3 cellular contexts compared by ENCODE assay signal in the genomic region with DNA sequence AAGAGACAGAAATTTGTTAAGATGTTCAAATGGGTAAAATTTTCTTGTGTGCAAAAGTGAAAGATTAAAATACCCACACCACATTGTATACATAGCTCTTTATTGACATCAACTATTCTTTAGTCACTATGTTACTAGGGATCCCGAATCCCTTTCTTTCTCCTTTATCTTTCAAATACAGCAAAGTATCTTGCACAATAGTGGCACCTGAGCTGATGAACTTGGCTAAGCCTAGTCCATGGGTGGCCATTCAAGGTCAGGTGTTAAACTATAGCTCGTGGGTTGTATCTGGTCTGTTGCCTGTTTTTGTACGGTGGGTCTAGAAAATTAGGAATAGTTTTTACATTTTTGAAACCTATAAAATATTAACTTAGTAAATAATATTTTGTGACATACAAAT.
TF ChIP-seq lines count a peak whose summit lies in the region.

No MANE protein-coding gene starts in this region.

TF ChIP-seq in GM23338, 12 proteins besides CTCF, POLR2A, EP300 and RAD21 (continues in another document):
- TF ChIP-seq, protein P1, sequence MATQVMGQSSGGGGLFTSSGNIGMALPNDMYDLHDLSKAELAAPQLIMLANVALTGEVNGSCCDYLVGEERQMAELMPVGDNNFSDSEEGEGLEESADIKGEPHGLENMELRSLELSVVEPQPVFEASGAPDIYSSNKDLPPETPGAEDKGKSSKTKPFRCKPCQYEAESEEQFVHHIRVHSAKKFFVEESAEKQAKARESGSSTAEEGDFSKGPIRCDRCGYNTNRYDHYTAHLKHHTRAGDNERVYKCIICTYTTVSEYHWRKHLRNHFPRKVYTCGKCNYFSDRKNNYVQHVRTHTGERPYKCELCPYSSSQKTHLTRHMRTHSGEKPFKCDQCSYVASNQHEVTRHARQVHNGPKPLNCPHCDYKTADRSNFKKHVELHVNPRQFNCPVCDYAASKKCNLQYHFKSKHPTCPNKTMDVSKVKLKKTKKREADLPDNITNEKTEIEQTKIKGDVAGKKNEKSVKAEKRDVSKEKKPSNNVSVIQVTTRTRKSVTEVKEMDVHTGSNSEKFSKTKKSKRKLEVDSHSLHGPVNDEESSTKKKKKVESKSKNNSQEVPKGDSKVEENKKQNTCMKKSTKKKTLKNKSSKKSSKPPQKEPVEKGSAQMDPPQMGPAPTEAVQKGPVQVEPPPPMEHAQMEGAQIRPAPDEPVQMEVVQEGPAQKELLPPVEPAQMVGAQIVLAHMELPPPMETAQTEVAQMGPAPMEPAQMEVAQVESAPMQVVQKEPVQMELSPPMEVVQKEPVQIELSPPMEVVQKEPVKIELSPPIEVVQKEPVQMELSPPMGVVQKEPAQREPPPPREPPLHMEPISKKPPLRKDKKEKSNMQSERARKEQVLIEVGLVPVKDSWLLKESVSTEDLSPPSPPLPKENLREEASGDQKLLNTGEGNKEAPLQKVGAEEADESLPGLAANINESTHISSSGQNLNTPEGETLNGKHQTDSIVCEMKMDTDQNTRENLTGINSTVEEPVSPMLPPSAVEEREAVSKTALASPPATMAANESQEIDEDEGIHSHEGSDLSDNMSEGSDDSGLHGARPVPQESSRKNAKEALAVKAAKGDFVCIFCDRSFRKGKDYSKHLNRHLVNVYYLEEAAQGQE (IDR thresholded peaks at IDR 0.05; ENCODE audit: unreplicated experiment): no peak
- TF ChIP-seq ZNF331 (CRISPR knock-in tag; IDR thresholded peaks at IDR 0.05; ENCODE audit: low read depth) (no peak), JUNB (IDR thresholded peaks at IDR 0.05; ENCODE audit: unreplicated experiment) (no peak), EZH2 (IDR thresholded peaks at IDR 0.05; ENCODE audit: low read depth, unreplicated experiment) (no peak)

TF ChIP-seq in IMR-90, 13 proteins besides CTCF, POLR2A, EP300 and RAD21 (continued from another document):
- TF ChIP-seq, protein P2, sequence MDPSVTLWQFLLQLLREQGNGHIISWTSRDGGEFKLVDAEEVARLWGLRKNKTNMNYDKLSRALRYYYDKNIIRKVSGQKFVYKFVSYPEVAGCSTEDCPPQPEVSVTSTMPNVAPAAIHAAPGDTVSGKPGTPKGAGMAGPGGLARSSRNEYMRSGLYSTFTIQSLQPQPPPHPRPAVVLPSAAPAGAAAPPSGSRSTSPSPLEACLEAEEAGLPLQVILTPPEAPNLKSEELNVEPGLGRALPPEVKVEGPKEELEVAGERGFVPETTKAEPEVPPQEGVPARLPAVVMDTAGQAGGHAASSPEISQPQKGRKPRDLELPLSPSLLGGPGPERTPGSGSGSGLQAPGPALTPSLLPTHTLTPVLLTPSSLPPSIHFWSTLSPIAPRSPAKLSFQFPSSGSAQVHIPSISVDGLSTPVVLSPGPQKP (IDR thresholded peaks at IDR 0.05; ENCODE audit: borderline replicate concordance, low read depth, low read length): no peak

TF ChIP-seq in WTC11, 78 proteins besides CTCF, POLR2A, EP300 and RAD21 (continued from another document):
- TF ChIP-seq, protein P3, sequence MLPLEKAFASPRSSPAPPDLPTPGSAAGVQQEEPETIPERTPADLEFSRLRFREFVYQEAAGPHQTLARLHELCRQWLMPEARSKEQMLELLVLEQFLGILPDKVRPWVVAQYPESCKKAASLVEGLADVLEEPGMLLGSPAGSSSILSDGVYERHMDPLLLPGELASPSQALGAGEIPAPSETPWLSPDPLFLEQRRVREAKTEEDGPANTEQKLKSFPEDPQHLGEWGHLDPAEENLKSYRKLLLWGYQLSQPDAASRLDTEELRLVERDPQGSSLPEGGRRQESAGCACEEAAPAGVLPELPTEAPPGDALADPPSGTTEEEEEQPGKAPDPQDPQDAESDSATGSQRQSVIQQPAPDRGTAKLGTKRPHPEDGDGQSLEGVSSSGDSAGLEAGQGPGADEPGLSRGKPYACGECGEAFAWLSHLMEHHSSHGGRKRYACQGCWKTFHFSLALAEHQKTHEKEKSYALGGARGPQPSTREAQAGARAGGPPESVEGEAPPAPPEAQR (CRISPR knock-in tag; IDR thresholded peaks at IDR 0.05): no peak
- TF ChIP-seq, protein P4, sequence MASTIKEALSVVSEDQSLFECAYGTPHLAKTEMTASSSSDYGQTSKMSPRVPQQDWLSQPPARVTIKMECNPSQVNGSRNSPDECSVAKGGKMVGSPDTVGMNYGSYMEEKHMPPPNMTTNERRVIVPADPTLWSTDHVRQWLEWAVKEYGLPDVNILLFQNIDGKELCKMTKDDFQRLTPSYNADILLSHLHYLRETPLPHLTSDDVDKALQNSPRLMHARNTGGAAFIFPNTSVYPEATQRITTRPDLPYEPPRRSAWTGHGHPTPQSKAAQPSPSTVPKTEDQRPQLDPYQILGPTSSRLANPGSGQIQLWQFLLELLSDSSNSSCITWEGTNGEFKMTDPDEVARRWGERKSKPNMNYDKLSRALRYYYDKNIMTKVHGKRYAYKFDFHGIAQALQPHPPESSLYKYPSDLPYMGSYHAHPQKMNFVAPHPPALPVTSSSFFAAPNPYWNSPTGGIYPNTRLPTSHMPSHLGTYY (CRISPR knock-in tag; IDR thresholded peaks at IDR 0.05): no peak
- TF ChIP-seq ZNF416 (CRISPR knock-in tag; IDR thresholded peaks at IDR 0.05): no peak
- TF ChIP-seq, protein P5, sequence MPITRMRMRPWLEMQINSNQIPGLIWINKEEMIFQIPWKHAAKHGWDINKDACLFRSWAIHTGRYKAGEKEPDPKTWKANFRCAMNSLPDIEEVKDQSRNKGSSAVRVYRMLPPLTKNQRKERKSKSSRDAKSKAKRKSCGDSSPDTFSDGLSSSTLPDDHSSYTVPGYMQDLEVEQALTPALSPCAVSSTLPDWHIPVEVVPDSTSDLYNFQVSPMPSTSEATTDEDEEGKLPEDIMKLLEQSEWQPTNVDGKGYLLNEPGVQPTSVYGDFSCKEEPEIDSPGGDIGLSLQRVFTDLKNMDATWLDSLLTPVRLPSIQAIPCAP (CRISPR knock-in tag; IDR thresholded peaks at IDR 0.05): no peak
- TF ChIP-seq ATF1 (CRISPR knock-in tag; IDR thresholded peaks at IDR 0.05): no peak
- TF ChIP-seq, protein P6, sequence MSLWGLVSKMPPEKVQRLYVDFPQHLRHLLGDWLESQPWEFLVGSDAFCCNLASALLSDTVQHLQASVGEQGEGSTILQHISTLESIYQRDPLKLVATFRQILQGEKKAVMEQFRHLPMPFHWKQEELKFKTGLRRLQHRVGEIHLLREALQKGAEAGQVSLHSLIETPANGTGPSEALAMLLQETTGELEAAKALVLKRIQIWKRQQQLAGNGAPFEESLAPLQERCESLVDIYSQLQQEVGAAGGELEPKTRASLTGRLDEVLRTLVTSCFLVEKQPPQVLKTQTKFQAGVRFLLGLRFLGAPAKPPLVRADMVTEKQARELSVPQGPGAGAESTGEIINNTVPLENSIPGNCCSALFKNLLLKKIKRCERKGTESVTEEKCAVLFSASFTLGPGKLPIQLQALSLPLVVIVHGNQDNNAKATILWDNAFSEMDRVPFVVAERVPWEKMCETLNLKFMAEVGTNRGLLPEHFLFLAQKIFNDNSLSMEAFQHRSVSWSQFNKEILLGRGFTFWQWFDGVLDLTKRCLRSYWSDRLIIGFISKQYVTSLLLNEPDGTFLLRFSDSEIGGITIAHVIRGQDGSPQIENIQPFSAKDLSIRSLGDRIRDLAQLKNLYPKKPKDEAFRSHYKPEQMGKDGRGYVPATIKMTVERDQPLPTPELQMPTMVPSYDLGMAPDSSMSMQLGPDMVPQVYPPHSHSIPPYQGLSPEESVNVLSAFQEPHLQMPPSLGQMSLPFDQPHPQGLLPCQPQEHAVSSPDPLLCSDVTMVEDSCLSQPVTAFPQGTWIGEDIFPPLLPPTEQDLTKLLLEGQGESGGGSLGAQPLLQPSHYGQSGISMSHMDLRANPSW (CRISPR knock-in tag; conservative IDR thresholded peaks at IDR 0.05; ENCODE audit: low read depth): no peak
- no peak for TF ChIP-seq NR1H2 (CRISPR knock-in tag; IDR thresholded peaks at IDR 0.05)
- no peak for TF ChIP-seq GABPB1 (CRISPR knock-in tag; IDR thresholded peaks at IDR 0.05)
- TF ChIP-seq ZNF232 (CRISPR knock-in tag; IDR thresholded peaks at IDR 0.05): no peak
- TF ChIP-seq TEAD1 (CRISPR knock-in tag; IDR thresholded peaks at IDR 0.05): no peak
- TF ChIP-seq ZNF396 (CRISPR knock-in tag; IDR thresholded peaks at IDR 0.05; ENCODE audit: borderline replicate concordance): no peak
- TF ChIP-seq, protein P7, sequence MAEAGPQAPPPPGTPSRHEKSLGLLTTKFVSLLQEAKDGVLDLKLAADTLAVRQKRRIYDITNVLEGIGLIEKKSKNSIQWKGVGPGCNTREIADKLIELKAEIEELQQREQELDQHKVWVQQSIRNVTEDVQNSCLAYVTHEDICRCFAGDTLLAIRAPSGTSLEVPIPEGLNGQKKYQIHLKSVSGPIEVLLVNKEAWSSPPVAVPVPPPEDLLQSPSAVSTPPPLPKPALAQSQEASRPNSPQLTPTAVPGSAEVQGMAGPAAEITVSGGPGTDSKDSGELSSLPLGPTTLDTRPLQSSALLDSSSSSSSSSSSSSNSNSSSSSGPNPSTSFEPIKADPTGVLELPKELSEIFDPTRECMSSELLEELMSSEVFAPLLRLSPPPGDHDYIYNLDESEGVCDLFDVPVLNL (CRISPR knock-in tag; IDR thresholded peaks at IDR 0.05; ENCODE audit: borderline replicate concordance, low read depth): no peak
- TF ChIP-seq CBFB (CRISPR knock-in tag; IDR thresholded peaks at IDR 0.05; ENCODE audit: low read depth): no peak
- no peak for TF ChIP-seq RORB (CRISPR knock-in tag; IDR thresholded peaks at IDR 0.05)
- TF ChIP-seq NR3C1 (CRISPR knock-in tag; conservative IDR thresholded peaks at IDR 0.05; ENCODE audit: low read depth): no peak
- no peak for TF ChIP-seq NFYB (CRISPR knock-in tag; conservative IDR thresholded peaks at IDR 0.05; ENCODE audit: low read depth)
- no peak for TF ChIP-seq RELA (CRISPR knock-in tag; IDR thresholded peaks at IDR 0.05; ENCODE audit: borderline replicate concordance)
- TF ChIP-seq ELF4 (CRISPR knock-in tag; IDR thresholded peaks at IDR 0.05; ENCODE audit: low read depth): no peak
